11 cellular contexts compared by ENCODE assay signal in the genomic region with DNA sequence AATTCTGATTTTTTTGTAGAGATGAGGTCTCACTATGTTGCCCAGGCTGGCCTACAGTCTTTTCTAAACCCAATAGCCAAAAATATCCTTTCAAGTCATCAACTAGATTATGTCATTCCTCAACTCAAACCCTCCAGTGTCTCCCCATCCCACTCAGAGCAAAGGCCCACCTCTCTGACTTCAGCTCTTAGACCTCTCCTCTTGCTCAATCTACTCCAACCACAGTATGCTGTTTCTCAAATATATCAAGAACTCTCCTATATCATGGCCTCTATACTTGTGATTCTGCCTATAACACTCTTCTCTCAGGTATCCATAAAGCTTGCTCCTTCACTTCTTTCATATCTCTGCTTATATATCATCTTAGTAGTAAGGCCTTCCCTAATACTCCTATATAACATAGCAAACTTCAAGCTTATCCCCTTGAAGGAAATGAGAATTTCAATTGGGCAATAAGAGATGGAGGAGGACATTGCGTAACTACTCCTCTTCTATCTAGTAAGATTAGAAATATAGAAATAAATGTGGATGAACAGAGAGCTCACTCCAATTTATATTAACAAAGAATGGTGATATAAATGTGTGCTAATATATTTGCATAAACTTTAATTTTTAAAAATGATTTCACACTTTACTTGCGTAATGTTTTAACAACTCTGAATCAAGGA. TPM values are rescaled to one million over a fixed set of nuclear protein-coding genes. Genes with fewer than 3 reads are reported as not detected.
DNase-seq lines count a peak whose midpoint lies in the region; ATAC-seq and TF ChIP-seq lines count a peak whose summit lies in the region.
"Had no signal": no experiment of that assay in that cellular context is flagged by ENCODE, and none has a peak within 500 bp of the region (broad histone marks: within the 10 kb centered on the region; RNA-seq: fewer than 3 reads in every experiment).

No MANE protein-coding gene starts in this region.

- no peak overlapping the region for H3K9ac ChIP-seq in IMR-90 (ENCODE audit: low read depth, low read length)
- H3K9ac ChIP-seq: BLaER1 had no signal

- TF ChIP-seq CTCF in IMR-90 (conservative IDR thresholded peaks at IDR 0.05; ENCODE audit: low read depth, low read length) (no peak), NB4 (IDR thresholded peaks at IDR 0.05; ENCODE audit: low read depth, low read length) (no peak), cardiac fibroblast (IDR thresholded peaks at IDR 0.05; ENCODE audit: low read depth, low read length) (no peak)

- H3K9me1 ChIP-seq in IMR-90 (ENCODE audit: insufficient read depth, low read length), result no peaks in the 10 kb centered on the region

- no peak overlapping the region for H2BK5ac ChIP-seq in IMR-90 (ENCODE audit: low read depth, low read length, poor library complexity, severe bottlenecking)

- no peak overlapping the region for H2AK5ac ChIP-seq in IMR-90 (ENCODE audit: low read depth, low read length)

- H3K18ac ChIP-seq in IMR-90 (ENCODE audit: low read depth, low read length), result no peak overlapping the region

- no peak overlapping the region for H3K4me3 ChIP-seq in IMR-90 (ENCODE audit: insufficient read depth, low read depth, low read length)
- no peak overlapping the region for H3K4me3 ChIP-seq in NB4 (ENCODE audit: low read depth, low read length)
- no peak overlapping the region for H3K4me3 ChIP-seq in cardiac fibroblast (replicated peaks in 1 of 2; ENCODE audit: low read depth in 2 of 2, low read length in 2 of 2)
- no peak overlapping the region for H3K4me3 ChIP-seq in skeletal muscle cell (ENCODE audit: low read depth, low read length)
- H3K4me3 ChIP-seq: BLaER1, SJCRH30 had no signal

- H2AFZ ChIP-seq in IMR-90 (replicated peaks; ENCODE audit: low read length, poor library complexity), result no peak overlapping the region

- in situ Hi-C loops in IMR-90 (cut with MboI; ENCODE audit: low sequenced_read_pairs), result no loop called here

- no peaks in the 10 kb centered on the region for H3K36me3 ChIP-seq in IMR-90 (ENCODE audit: control insufficient read depth, insufficient read depth, low read length)
- H3K36me3 ChIP-seq: BLaER1, SJCRH30 had no signal

- H3K27me3 ChIP-seq in IMR-90 (ENCODE audit: control insufficient read depth, insufficient read depth, low read length), result no peaks in the 10 kb centered on the region; the same call in 1 of the 2 replicates
- H3K27me3 ChIP-seq: BLaER1, SJCRH30 had no signal

- no peaks in the 10 kb centered on the region for H3K9me3 ChIP-seq in IMR-90 (ENCODE audit: control insufficient read depth, insufficient read depth, low read length)
- H3K9me3 ChIP-seq: SJCRH30 had no signal

- no peak overlapping the region for H2BK20ac ChIP-seq in IMR-90 (ENCODE audit: low read depth, low read length)

- H2BK120ac ChIP-seq in IMR-90 (ENCODE audit: low read depth, low read length), result no peak overlapping the region

- CTCF ChIA-PET in IMR-90 (lab: Yijun Ruan, JAX), result interaction anchor here (1.3 kb wide), 1 partner anchor 9 kb away, joined by 3 read pairs; no protein-coding TSS in a partner anchor

- DNase-seq in IMR-90 (peak; percentile 1), NB4 (ENCODE audit: low read depth) (peak; percentile 62), cardiac fibroblast (ENCODE audit: low read depth in 2 of 2) (peak; percentile 13 to 16), skeletal muscle cell (ENCODE audit: low read depth) (peak; percentile 8), LoVo (ENCODE audit: low spot score) (no peak), activated gamma-delta T cell treated with Interleukin-2 at 50 U/mL for 16 hours (no peak), cerebellum (ENCODE audit: low spot score) (no peak)
- DNase-seq: H9, NCI-H1092, SJCRH30 had no signal

- intact Hi-C loops in IMR-90 (cut with micrococcal nuclease), result no loop called here

- no peak overlapping the region for H3K56ac ChIP-seq in IMR-90 (ENCODE audit: extremely low read depth, insufficient read depth, low read length)

- no peaks in the 10 kb centered on the region for H3K4me1 ChIP-seq in IMR-90 (ENCODE audit: control insufficient read depth, insufficient read depth, low read length)
- H3K4me1 ChIP-seq: BLaER1, SJCRH30 had no signal

- WGBS in IMR-90 (ENCODE audit: extremely low coverage in 2 of 2, insufficient read length in 1 of 2), 2 experiments, result 100% methylated on average over 1 of the region's 2 CpGs; no CpG with 5 or more reads in 1 of the 2 experiments

- dilution Hi-C loops in IMR-90 (cut with HindIII; ENCODE audit: low sequenced_read_pairs, unreplicated experiment), result no loop called here

- H3K4ac ChIP-seq in IMR-90 (ENCODE audit: low read depth, low read length), result no peak overlapping the region

- TF ChIP-seq POLR2A in IMR-90 (IDR thresholded peaks at IDR 0.05; ENCODE audit: low read depth, low read length) (no peak), NB4 (IDR thresholded peaks at IDR 0.05; ENCODE audit: extremely low read depth, insufficient read length) (no peak)

- TF ChIP-seq RAD21 in IMR-90 (IDR thresholded peaks at IDR 0.05; ENCODE audit: low read length), result no peak

- H2BK15ac ChIP-seq in IMR-90 (ENCODE audit: low read depth, low read length), result no peak overlapping the region

- no TSS peak for BruUV-seq in IMR-90 (replicated peaks; lab: Mats Ljungman, UMichigan)

- no peaks in the 10 kb centered on the region for H4K20me1 ChIP-seq in IMR-90 (ENCODE audit: insufficient read depth, low read length)
- H4K20me1 ChIP-seq: BLaER1 had no signal

- H4K8ac ChIP-seq in IMR-90 (ENCODE audit: low read depth in 2 of 2, low read length in 2 of 2), result no peak overlapping the region

- H4K91ac ChIP-seq in IMR-90 (ENCODE audit: insufficient read depth, low read depth, low read length), result no peak overlapping the region

- no peak overlapping the region for H3K14ac ChIP-seq in IMR-90 (replicated peaks; ENCODE audit: low read depth, low read length)

- POLR2A ChIA-PET in IMR-90 (lab: Charles Lee; ENCODE audit: unreplicated experiment), result no interaction called here

- no peak overlapping the region for H2AK9ac ChIP-seq in IMR-90 (replicated peaks; ENCODE audit: low read depth, low read length, poor library complexity)

- H3K79me1 ChIP-seq in IMR-90 (ENCODE audit: low read depth in 1 of 2, low read length in 2 of 2), result no peaks in the 10 kb centered on the region

- no peak overlapping the region for H3K27ac ChIP-seq in IMR-90 (ENCODE audit: insufficient read depth, low read length)
- H3K27ac ChIP-seq: BLaER1, SJCRH30 had no signal

- H3K23ac ChIP-seq in IMR-90 (ENCODE audit: low read depth, low read length), result no peak overlapping the region

- no peak for ATAC-seq in IMR-90 (ENCODE audit: low read depth)

- H3K4me2 ChIP-seq in IMR-90 (ENCODE audit: low read depth, low read length), result no peak overlapping the region
- H3K4me2 ChIP-seq: BLaER1 had no signal

- no peak overlapping the region for H4K5ac ChIP-seq in IMR-90 (ENCODE audit: low read depth, low read length)

TF ChIP-seq in IMR-90, 13 proteins besides CTCF, POLR2A, EP300 and RAD21:
- TF ChIP-seq CEBPB (IDR thresholded peaks at IDR 0.05; ENCODE audit: low read depth, low read length), result peak; percentile 92
- no peak for TF ChIP-seq RFX5 (IDR thresholded peaks at IDR 0.05; ENCODE audit: low read depth, low read length)

RNA-seq across cellular contexts. Expression of gene DLG2, which starts 24.5 kb away (rescaled TPM):
- total RNA-seq in IMR-90 (2012; rRNA removed), result 0.36 and 0.56 TPM in 2 replicates
- 0.22 and 0.31 TPM in 2 replicates for polyA plus RNA-seq in IMR-90 (2012; rRNA removed)
- 0.03 and 0.08 TPM in 2 replicates for polyA plus RNA-seq in IMR-90 (2012; cell fraction: cytosol; rRNA removed)
- 0.20 and 0.46 TPM in 2 replicates for polyA plus RNA-seq in IMR-90 (2012; cell fraction: nucleus; rRNA removed; ENCODE audit: low replicate concordance)
- total RNA-seq in cerebellum, result 165 TPM

RNA-seq across cellular contexts. Expression of gene TMEM126B, which starts 25.7 kb away (rescaled TPM):
- total RNA-seq in IMR-90 (2012; rRNA removed), result 56.8 and 79.4 TPM in 2 replicates
- 31.8 and 44.6 TPM in 2 replicates for polyA plus RNA-seq in IMR-90 (2012; rRNA removed)
- polyA plus RNA-seq in IMR-90 (2012; cell fraction: cytosol; rRNA removed), result 6.7 TPM in 2 replicates
- 2.6 and 26.8 TPM in 2 replicates for polyA plus RNA-seq in IMR-90 (2012; cell fraction: nucleus; rRNA removed; ENCODE audit: low replicate concordance)
- total RNA-seq in cerebellum, result 37.7 TPM

RNA-seq across cellular contexts. Expression of gene TMEM126A, which starts 45.1 kb away (rescaled TPM):
- total RNA-seq in IMR-90 (2012; rRNA removed) (60.4 and 87.2 TPM in 2 replicates), cerebellum (24.0 TPM)
- polyA plus RNA-seq in IMR-90 (2012; rRNA removed), result 34.9 and 37.3 TPM in 2 replicates
- 6.9 and 13.7 TPM in 2 replicates for polyA plus RNA-seq in IMR-90 (2012; cell fraction: cytosol; rRNA removed)
- polyA plus RNA-seq in IMR-90 (2012; cell fraction: nucleus; rRNA removed; ENCODE audit: low replicate concordance), result 1.3 and 17.8 TPM in 2 replicates

Comparison
In these comparisons a context has a peak if more than half of its experiments do, and no peak if none do; other contexts are left out.
1. DNase-seq: peak in IMR-90 (single experiment), NB4 (single experiment), cardiac fibroblast (2 of 2) and skeletal muscle cell (single experiment); none in LoVo (single experiment), activated gamma-delta T cell treated with Interleukin-2 at 50 U/mL for 16 hours (single experiment) and cerebellum (single experiment).
2. RNA of gene DLG2, which starts 24.5 kb away (total RNA-seq): 165 TPM in cerebellum (single experiment); 0.36 to 0.56 TPM in IMR-90; every median in the first group is over 100 times any median in the second.